Comparison of ENCODE assay signal across 9 cellular contexts in the genomic region with DNA sequence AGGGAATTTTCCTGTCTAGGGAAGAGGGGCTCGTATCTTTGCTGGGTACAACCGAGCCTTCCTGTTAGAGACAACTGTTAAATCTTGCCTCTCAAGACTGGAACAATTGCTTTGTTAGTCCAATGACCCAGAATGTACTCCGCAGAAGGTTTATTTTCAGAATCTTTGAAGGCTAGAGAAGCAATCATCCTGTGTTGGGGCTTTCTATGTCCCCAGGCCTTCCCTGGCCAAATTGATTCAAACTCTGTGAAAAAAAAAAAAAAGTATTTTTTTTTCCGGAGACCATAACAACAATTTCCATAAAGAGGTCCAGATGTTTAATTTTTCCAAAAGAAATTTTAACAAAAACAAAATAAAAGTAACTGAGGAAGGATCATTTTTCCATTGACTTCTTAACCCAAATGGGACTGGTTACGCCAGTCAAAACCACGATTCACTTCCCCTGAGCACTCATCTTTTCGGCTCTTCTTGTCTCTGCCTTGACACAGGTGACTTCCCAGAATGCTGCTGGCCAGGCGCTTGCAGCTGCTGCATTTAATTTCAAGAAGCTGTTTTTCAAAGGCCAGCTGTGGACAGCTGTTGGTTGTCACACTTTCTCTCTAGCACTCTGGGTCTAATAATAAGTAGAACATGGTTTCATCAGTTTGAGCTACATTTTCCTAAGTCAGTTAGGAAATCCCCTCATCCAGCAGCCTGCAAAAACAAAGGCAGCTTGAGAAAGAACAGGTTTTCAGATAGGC.
DNase-seq lines count a peak whose midpoint lies in the region; ATAC-seq, FAIRE-seq and TF ChIP-seq lines count a peak whose summit lies in the region.
"Had no signal": no experiment of that assay in that cellular context is flagged by ENCODE, and none has a peak within 500 bp of the region (broad histone marks: within the 10 kb centered on the region; RNA-seq: fewer than 3 reads in every experiment).

No MANE protein-coding gene starts in this region.

- POLR2A ChIA-PET in SK-N-SH (lab: Yijun Ruan, JAX), result no interaction called here

- TF ChIP-seq EP300 in SK-N-SH (IDR thresholded peaks at IDR 0.05; ENCODE audit: borderline replicate concordance in 1 of 2, low read depth in 1 of 2, low read length in 1 of 2), result no peak

- H3K9me3 ChIP-seq in OCI-LY1 (ENCODE audit: low read length) (peaks cover 3% of the 10 kb centered on the region), SK-N-SH (no peaks in the 10 kb centered on the region), BE2C (no peaks in the 10 kb centered on the region)

- H3K9me2 ChIP-seq in OCI-LY1 (ENCODE audit: low read depth, low read length) (no peaks in the 10 kb centered on the region), SK-N-SH (no peaks in the 10 kb centered on the region)

- H3K9me3 Mint-ChIP-seq in osteocyte (ENCODE audit: unreplicated experiment) (peaks cover 6% of the 10 kb centered on the region), immature natural killer cell (peaks cover 0 to 2% (median under 1%) of the 10 kb centered on the region in 6 donors)

- no peaks in the 10 kb centered on the region for H3F3A ChIP-seq in OCI-LY1 (ENCODE audit: insufficient read depth, low read length)
- H3F3A ChIP-seq in SK-N-SH (replicated peaks; ENCODE audit: insufficient read depth), result peaks cover 11% of the 10 kb centered on the region

- ATAC-seq in GM18909 (IDR thresholded peaks at IDR 0.05; ENCODE audit: poor library complexity, unreplicated experiment) (peak; percentile 95), HG02588 (IDR thresholded peaks at IDR 0.05; ENCODE audit: unreplicated experiment) (peak; percentile 78)

- CTCF ChIA-PET in SK-N-SH (lab: Yijun Ruan, JAX), result interaction anchor here (1.1 kb wide), 1 partner anchor 40 kb away, joined by 3 read pairs; no protein-coding TSS in a partner anchor

- TF ChIP-seq POLR2A in H54 (IDR thresholded peaks at IDR 0.05; ENCODE audit: low read depth, low read length), result no peak

- H3K4me3 Mint-ChIP-seq in osteocyte (ENCODE audit: unreplicated experiment) (no peak overlapping the region), immature natural killer cell (no peak overlapping the region)

- H3K4me1 Mint-ChIP-seq in osteocyte (ENCODE audit: unreplicated experiment), result peaks cover 54% of the 10 kb centered on the region
- H3K4me1 Mint-ChIP-seq in immature natural killer cell, result no peaks in the 10 kb centered on the region

- H3K4me3 ChIP-seq in OCI-LY1 (ENCODE audit: low read depth, low read length, poor library complexity, severe bottlenecking) (peak overlapping the region; percentile 12), SK-N-SH (ENCODE audit: low read depth in 2 of 2, low read length in 1 of 2) (no peak overlapping the region), BE2C (ENCODE audit: low read depth, low read length) (no peak overlapping the region)

- H3K27ac Mint-ChIP-seq in osteocyte (ENCODE audit: unreplicated experiment), result peak overlapping the region; percentile 68
- H3K27ac Mint-ChIP-seq in immature natural killer cell, result no peak overlapping the region

- FAIRE-seq in H54 (lab: Jason Lieb, UNC), result no peak
- FAIRE-seq: colon had no signal

- H3K9ac ChIP-seq in OCI-LY1 (ENCODE audit: low read length) (peak overlapping the region; percentile 48), SK-N-SH (no peak overlapping the region)

- DNase-seq in osteocyte (ENCODE audit: extremely low spot score, unreplicated experiment), result no peak
- DNase-seq in H54 (ENCODE audit: insufficient read length, low spot score), result no peak
- DNase-seq in SK-N-SH, result no peak
- DNase-seq in immature natural killer cell, result no peak
- no peak for DNase-seq in BE2C

- H3K27me3 Mint-ChIP-seq in osteocyte (ENCODE audit: unreplicated experiment) (peaks cover 4% of the 10 kb centered on the region), immature natural killer cell (ENCODE audit: low read depth in 3 of 3) (no peaks in the 10 kb centered on the region)

- no peak overlapping the region for H2AFZ ChIP-seq in OCI-LY1 (ENCODE audit: low read length)
- H2AFZ ChIP-seq in SK-N-SH (ENCODE audit: low read depth), result no peak overlapping the region

- H3K79me2 ChIP-seq in OCI-LY1 (ENCODE audit: insufficient read depth, low read length) (no peaks in the 10 kb centered on the region), SK-N-SH (ENCODE audit: insufficient read depth) (no peaks in the 10 kb centered on the region)

- H3K27me3 ChIP-seq in OCI-LY1 (ENCODE audit: insufficient read depth, low read length) (no peaks in the 10 kb centered on the region), SK-N-SH (ENCODE audit: insufficient read depth) (no peaks in the 10 kb centered on the region), BE2C (no peaks in the 10 kb centered on the region)

- H3K4me1 ChIP-seq in OCI-LY1 (ENCODE audit: insufficient read depth, low read length, severe bottlenecking) (peaks cover 57% of the 10 kb centered on the region), SK-N-SH (ENCODE audit: control insufficient read depth in 1 of 2, insufficient read depth in 2 of 2, low read depth in 1 of 2, low read length in 1 of 2) (peaks cover 6 to 20% of the 10 kb centered on the region in 2 experiments; a peak in 2 of 4 replicates), BE2C (no peaks in the 10 kb centered on the region)

- TF ChIP-seq CTCF in OCI-LY1 (IDR thresholded peaks at IDR 0.05; ENCODE audit: low read length), result no peak
- TF ChIP-seq CTCF in osteocyte (IDR thresholded peaks at IDR 0.05), result no peak
- no peak for TF ChIP-seq CTCF in SK-N-SH (IDR thresholded peaks at IDR 0.05)
- no peak for TF ChIP-seq CTCF in BE2C (IDR thresholded peaks at IDR 0.05; ENCODE audit: low read depth, low read length)

- H4K20me1 ChIP-seq in OCI-LY1 (ENCODE audit: insufficient read depth, low read length) (no peaks in the 10 kb centered on the region), SK-N-SH (ENCODE audit: insufficient read depth) (no peaks in the 10 kb centered on the region)

- 82% methylated on average over 8 of the region's 8 CpGs for WGBS in SK-N-SH (ENCODE audit: low lambda C conversion rate)

- H3K36me3 ChIP-seq in OCI-LY1 (ENCODE audit: insufficient read depth, low read length), result no peaks in the 10 kb centered on the region
- no peaks in the 10 kb centered on the region for H3K36me3 ChIP-seq in SK-N-SH (replicated peaks in 1 of 2; ENCODE audit: control insufficient read depth in 1 of 2, insufficient read depth in 2 of 2, low read length in 1 of 2)
- no peaks in the 10 kb centered on the region for H3K36me3 ChIP-seq in BE2C

- H3K4me2 ChIP-seq in OCI-LY1 (ENCODE audit: low read length), result peak overlapping the region; percentile 26
- H3K4me2 ChIP-seq in SK-N-SH, result no peak overlapping the region

- H3K36me3 Mint-ChIP-seq in osteocyte (ENCODE audit: unreplicated experiment), result no peaks in the 10 kb centered on the region
- no peaks in the 10 kb centered on the region for H3K36me3 Mint-ChIP-seq in immature natural killer cell

- peak overlapping the region; percentile 95 for H3K27ac ChIP-seq in OCI-LY1 (ENCODE audit: low read depth, low read length, poor library complexity, severe bottlenecking)
- H3K27ac ChIP-seq in SK-N-SH (ENCODE audit: low read depth in 2 of 2, low read length in 1 of 2), result no peak overlapping the region

- TF ChIP-seq RAD21 in SK-N-SH (IDR thresholded peaks at IDR 0.05; ENCODE audit: low read length), result no peak

TF ChIP-seq in SK-N-SH, 30 proteins besides CTCF, POLR2A, EP300 and RAD21:
- TF ChIP-seq RFX5 (IDR thresholded peaks at IDR 0.05; ENCODE audit: low read length), result no peak
- TF ChIP-seq, protein P1, sequence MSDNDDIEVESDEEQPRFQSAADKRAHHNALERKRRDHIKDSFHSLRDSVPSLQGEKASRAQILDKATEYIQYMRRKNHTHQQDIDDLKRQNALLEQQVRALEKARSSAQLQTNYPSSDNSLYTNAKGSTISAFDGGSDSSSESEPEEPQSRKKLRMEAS (IDR thresholded peaks at IDR 0.05; ENCODE audit: low read depth), result no peak
- TF ChIP-seq, protein P2, sequence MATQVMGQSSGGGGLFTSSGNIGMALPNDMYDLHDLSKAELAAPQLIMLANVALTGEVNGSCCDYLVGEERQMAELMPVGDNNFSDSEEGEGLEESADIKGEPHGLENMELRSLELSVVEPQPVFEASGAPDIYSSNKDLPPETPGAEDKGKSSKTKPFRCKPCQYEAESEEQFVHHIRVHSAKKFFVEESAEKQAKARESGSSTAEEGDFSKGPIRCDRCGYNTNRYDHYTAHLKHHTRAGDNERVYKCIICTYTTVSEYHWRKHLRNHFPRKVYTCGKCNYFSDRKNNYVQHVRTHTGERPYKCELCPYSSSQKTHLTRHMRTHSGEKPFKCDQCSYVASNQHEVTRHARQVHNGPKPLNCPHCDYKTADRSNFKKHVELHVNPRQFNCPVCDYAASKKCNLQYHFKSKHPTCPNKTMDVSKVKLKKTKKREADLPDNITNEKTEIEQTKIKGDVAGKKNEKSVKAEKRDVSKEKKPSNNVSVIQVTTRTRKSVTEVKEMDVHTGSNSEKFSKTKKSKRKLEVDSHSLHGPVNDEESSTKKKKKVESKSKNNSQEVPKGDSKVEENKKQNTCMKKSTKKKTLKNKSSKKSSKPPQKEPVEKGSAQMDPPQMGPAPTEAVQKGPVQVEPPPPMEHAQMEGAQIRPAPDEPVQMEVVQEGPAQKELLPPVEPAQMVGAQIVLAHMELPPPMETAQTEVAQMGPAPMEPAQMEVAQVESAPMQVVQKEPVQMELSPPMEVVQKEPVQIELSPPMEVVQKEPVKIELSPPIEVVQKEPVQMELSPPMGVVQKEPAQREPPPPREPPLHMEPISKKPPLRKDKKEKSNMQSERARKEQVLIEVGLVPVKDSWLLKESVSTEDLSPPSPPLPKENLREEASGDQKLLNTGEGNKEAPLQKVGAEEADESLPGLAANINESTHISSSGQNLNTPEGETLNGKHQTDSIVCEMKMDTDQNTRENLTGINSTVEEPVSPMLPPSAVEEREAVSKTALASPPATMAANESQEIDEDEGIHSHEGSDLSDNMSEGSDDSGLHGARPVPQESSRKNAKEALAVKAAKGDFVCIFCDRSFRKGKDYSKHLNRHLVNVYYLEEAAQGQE (IDR thresholded peaks at IDR 0.05; ENCODE audit: low read depth, low read length), result no peak
- no peak for TF ChIP-seq GABPA (IDR thresholded peaks at IDR 0.05; ENCODE audit: low read depth)
- no peak for TF ChIP-seq YY1 (IDR thresholded peaks at IDR 0.05; ENCODE audit: low read depth)
- no peak for TF ChIP-seq SIN3A (IDR thresholded peaks at IDR 0.05; ENCODE audit: borderline replicate concordance, low read depth, low read length)
- TF ChIP-seq EZH2phosphoT487 (IDR thresholded peaks at IDR 0.05; ENCODE audit: borderline replicate concordance, low read depth), result no peak
- no peak for TF ChIP-seq RCOR1 (IDR thresholded peaks at IDR 0.05; ENCODE audit: low read length)
